ENCODE assay signal across 28 cellular contexts in genomic region chr17:5819921-5820685, GRCh38.
"Had no signal": no experiment of that assay in that cellular context is flagged by ENCODE, and none has a peak within 500 bp of the region (broad histone marks: within the 10 kb centered on the region; RNA-seq: fewer than 3 reads in every experiment).

No MANE protein-coding gene starts in this region.

- H2AFZ ChIP-seq: hepatocyte had no signal

- H3K4me1 ChIP-seq: body of pancreas, gastrocnemius medialis, pancreas, prostate gland had no signal

- H3K4me2 ChIP-seq: hepatocyte had no signal

- H3K4me3 Mint-ChIP-seq: activated CD4-positive, alpha-beta T cell treated with anti-CD3 and anti-CD28 coated beads, Interleukin-2, amount 10 ng/mL, durations not matched to agents 7 days and 5 days; activated CD8-positive, alpha-beta T cell treated with anti-CD3 and anti-CD28 coated beads for 36 hours; activated naive CD8-positive, alpha-beta T cell; activated T-cell treated with anti-CD3 and anti-CD28 coated beads, Interleukin-2, amount 50 U/mL, for 4 hours; activated T-helper 17 cell treated with anti-CD3 and anti-CD28 coated beads, Interleukin-2, amount 50 U/mL, for 72 hours; stimulated activated naive CD8-positive, alpha-beta T cell treated with anti-CD3 and anti-CD28 coated beads, Interleukin-15, Interleukin-2, amounts not matched to agents 100 ng/mL and 50 ng/mL, for 24 hours; T-helper 2 cell treated with Interferon-gamma antibody and Interleukin-4, amounts not matched to agents 5 μg/mL and 100 μg/mL, for 36 hours had no signal

- H3K27ac Mint-ChIP-seq: activated CD4-positive, alpha-beta T cell treated with anti-CD3 and anti-CD28 coated beads, Interleukin-2, amount 10 ng/mL, durations not matched to agents 7 days and 5 days; activated CD8-positive, alpha-beta T cell treated with anti-CD3 and anti-CD28 coated beads for 36 hours; activated naive CD8-positive, alpha-beta T cell; activated T-helper 17 cell treated with anti-CD3 and anti-CD28 coated beads, Interleukin-2, amount 50 U/mL, for 72 hours; stimulated activated naive CD8-positive, alpha-beta T cell treated with anti-CD3 and anti-CD28 coated beads, Interleukin-15, Interleukin-2, amounts not matched to agents 100 ng/mL and 50 ng/mL, for 24 hours; T-helper 2 cell treated with Interferon-gamma antibody and Interleukin-4, amounts not matched to agents 5 μg/mL and 100 μg/mL, for 36 hours had no signal

- H3K4me1 Mint-ChIP-seq: activated CD4-positive, alpha-beta T cell treated with anti-CD3 and anti-CD28 coated beads, Interleukin-2, amount 10 ng/mL, durations not matched to agents 7 days and 5 days; activated T-helper 17 cell treated with anti-CD3 and anti-CD28 coated beads, Interleukin-2, amount 50 U/mL, for 72 hours; naive thymus-derived CD4-positive, alpha-beta T cell had no signal

- H3K9me3 Mint-ChIP-seq: activated CD4-positive, alpha-beta T cell treated with anti-CD3 and anti-CD28 coated beads, Interleukin-2, amount 10 ng/mL, durations not matched to agents 7 days and 5 days; activated CD8-positive, alpha-beta T cell treated with anti-CD3 and anti-CD28 coated beads for 36 hours; activated T-cell treated with anti-CD3 and anti-CD28 coated beads, Interleukin-2, amount 50 U/mL, for 4 hours; activated T-helper 17 cell treated with anti-CD3 and anti-CD28 coated beads, Interleukin-2, amount 50 U/mL, for 72 hours; stimulated activated naive CD8-positive, alpha-beta T cell treated with anti-CD3 and anti-CD28 coated beads, Interleukin-15, Interleukin-2, amounts not matched to agents 100 ng/mL and 50 ng/mL, for 24 hours; T-helper 2 cell treated with Interferon-gamma antibody and Interleukin-4, amounts not matched to agents 5 μg/mL and 100 μg/mL, for 36 hours had no signal

- ATAC-seq: activated T-cell treated with anti-CD3 and anti-CD28 coated beads, Interleukin-2, amount 50 U/mL, for 4 hours; body of pancreas; gastrocnemius medialis; left colon; naive thymus-derived CD4-positive, alpha-beta T cell; pancreas; sciatic nerve had no signal

- DNase-seq: activated CD4-positive, alpha-beta T cell treated with anti-CD3 and anti-CD28 coated beads, Interleukin-2, amount 10 ng/mL, durations not matched to agents 7 days and 5 days; activated CD4-positive, CD25-positive, alpha-beta regulatory T cell treated with anti-CD3 and anti-CD28 coated beads, Interleukin-2, amount 50 U/mL, for 72 hours; activated T-cell treated with anti-CD3 and anti-CD28 coated beads, Interleukin-2, amount 50 U/mL, for 4 hours; anterior cingulate cortex; body of pancreas; dermis blood vessel endothelial cell; effector CD8-positive, alpha-beta T cell; gastrocnemius medialis; kidney; left colon; midbrain; naive thymus-derived CD4-positive, alpha-beta T cell; pancreas; retina; stimulated activated CD4-positive, alpha-beta T cell treated with anti-CD3 and anti-CD28 coated beads, Interleukin-12 subunit alpha, Interleukin-12 subunit beta, amount 100 ng/mL, for 4 hours; stimulated activated CD4-positive, alpha-beta T cell treated with anti-CD3 and anti-CD28 coated beads, Interleukin-4, amount 100 ng/mL, for 1 hour; T-helper 1 cell; WERI-Rb-1 had no signal

- H3K27me3 ChIP-seq: body of pancreas, gastrocnemius medialis, hepatocyte, pancreas had no signal

- H3K36me3 Mint-ChIP-seq: activated naive CD8-positive, alpha-beta T cell; naive thymus-derived CD4-positive, alpha-beta T cell had no signal

- H3K36me3 ChIP-seq: gastrocnemius medialis, neutrophil, pancreas, prostate gland, WERI-Rb-1 had no signal

- H3K27ac ChIP-seq: body of pancreas, gastrocnemius medialis, hepatocyte, neutrophil, pancreas, prostate gland, skin epidermis, WERI-Rb-1 had no signal

- H3K9me3 ChIP-seq: body of pancreas, gastrocnemius medialis, neutrophil, pancreas, prostate gland had no signal

- H3K4me3 ChIP-seq: body of pancreas, gastrocnemius medialis, hepatocyte, pancreas, prostate gland, skin epidermis had no signal
